In the genomic region with DNA sequence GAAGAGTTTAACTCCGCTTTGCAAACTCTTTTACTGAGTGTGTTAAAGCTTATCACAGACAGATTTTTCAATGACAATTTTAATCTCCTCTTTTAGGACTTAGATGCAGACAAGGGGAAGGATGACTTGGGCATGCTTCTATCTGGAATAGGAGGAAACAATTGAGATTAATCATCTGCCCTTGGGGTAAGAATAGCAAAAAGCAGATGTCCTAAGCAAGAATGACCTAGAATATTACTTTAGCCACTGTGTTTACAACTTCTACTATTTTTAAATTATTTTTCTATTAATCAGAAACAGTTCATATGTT, we compare ENCODE assay signal across 1 cellular context.
TF ChIP-seq lines count a peak whose summit lies in the region.

No MANE protein-coding gene starts in this region.

TF ChIP-seq in SK-N-SH, 30 proteins besides CTCF, POLR2A, EP300 and RAD21 (continued from another document):
- TF ChIP-seq, protein P1, sequence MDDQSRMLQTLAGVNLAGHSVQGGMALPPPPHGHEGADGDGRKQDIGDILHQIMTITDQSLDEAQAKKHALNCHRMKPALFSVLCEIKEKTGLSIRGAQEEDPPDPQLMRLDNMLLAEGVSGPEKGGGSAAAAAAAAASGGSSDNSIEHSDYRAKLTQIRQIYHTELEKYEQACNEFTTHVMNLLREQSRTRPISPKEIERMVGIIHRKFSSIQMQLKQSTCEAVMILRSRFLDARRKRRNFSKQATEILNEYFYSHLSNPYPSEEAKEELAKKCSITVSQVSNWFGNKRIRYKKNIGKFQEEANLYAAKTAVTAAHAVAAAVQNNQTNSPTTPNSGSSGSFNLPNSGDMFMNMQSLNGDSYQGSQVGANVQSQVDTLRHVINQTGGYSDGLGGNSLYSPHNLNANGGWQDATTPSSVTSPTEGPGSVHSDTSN (IDR thresholded peaks at IDR 0.05) = peak; percentile 70; the same call in 1 of the 2 replicates
